In the genomic region with DNA sequence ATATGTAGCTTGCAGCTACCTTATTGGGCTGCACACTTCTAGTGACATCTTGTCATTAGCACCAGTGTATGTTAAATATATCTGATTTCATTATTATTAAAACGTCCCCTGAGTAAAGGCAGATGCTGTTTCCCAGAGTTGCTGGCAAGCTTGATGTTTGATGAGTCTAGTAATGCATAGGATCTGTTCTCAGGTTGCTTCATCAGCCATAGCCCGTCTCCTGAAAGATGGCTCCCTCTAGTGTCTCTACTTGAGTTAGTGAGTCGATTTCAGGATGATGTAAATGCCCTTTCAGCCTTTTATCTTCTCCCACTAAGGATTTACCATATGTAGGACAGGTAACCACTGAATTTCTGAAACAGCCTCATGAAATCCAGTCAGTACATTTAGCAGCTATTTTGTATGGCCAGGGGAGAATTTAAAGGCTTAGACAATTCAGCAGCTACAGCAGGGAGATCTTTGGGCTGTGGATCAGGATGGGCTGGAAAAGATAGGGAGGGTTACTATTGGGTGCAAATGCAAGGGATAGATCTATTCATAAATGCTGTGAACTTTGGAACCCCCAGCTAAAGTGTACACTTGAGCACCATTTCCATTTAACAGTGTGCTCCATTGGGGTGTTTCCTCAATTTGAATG, we compare ENCODE assay signal across 8 cellular contexts.
DNase-seq lines count a peak whose midpoint lies in the region; ATAC-seq and TF ChIP-seq lines count a peak whose summit lies in the region.

No MANE protein-coding gene starts in this region.

- no peak overlapping the region for H3K4me3 ChIP-seq in Loucy (ENCODE audit: low read length, poor library complexity, severe bottlenecking)
- H3K4me3 ChIP-seq in spleen = no peak overlapping the region
- no peak overlapping the region for H3K4me3 ChIP-seq in naive thymus-derived CD4-positive, alpha-beta T cell (ENCODE audit: low read length)

- H2AFZ ChIP-seq in Loucy (ENCODE audit: low read length) = no peak overlapping the region

- H3K4me1 Mint-ChIP-seq in naive thymus-derived CD4-positive, alpha-beta T cell = no peaks in the 10 kb centered on the region

- no peaks in the 10 kb centered on the region for H3K79me2 ChIP-seq in Loucy (ENCODE audit: insufficient read depth, low read length)

- no peak overlapping the region for H3K9ac ChIP-seq in Loucy (ENCODE audit: low read depth, low read length, poor library complexity, severe bottlenecking)

- ATAC-seq in GM21528 (IDR thresholded peaks at IDR 0.05; ENCODE audit: low FRiP score, unreplicated experiment) (peak; percentile 71), GM21515 (IDR thresholded peaks at IDR 0.05; ENCODE audit: unreplicated experiment) (no peak)
- ATAC-seq in naive thymus-derived CD4-positive, alpha-beta T cell = no peak

- H3K4me1 ChIP-seq in Loucy (ENCODE audit: insufficient read depth, low read length, poor library complexity, severe bottlenecking) (no peaks in the 10 kb centered on the region), spleen (no peaks in the 10 kb centered on the region)
- no peaks in the 10 kb centered on the region for H3K4me1 ChIP-seq in naive thymus-derived CD4-positive, alpha-beta T cell (ENCODE audit: control insufficient read depth in 2 of 2, insufficient read depth in 2 of 2, low read length in 2 of 2)

- no peak for TF ChIP-seq POLR2A in spleen (IDR thresholded peaks at IDR 0.05)

- H3K4me3 Mint-ChIP-seq in naive thymus-derived CD4-positive, alpha-beta T cell = no peak overlapping the region

- H3K9me3 Mint-ChIP-seq in naive thymus-derived CD4-positive, alpha-beta T cell = peaks cover 0 to 4% (median 0%) of the 10 kb centered on the region in 11 donors

- peak; percentile 66 for TF ChIP-seq CTCF in Loucy (conservative IDR thresholded peaks at IDR 0.05; ENCODE audit: low read length)
- TF ChIP-seq CTCF in spleen (IDR thresholded peaks at IDR 0.05 in 8 of 11, conservative IDR thresholded peaks at IDR 0.05 in 3 of 11) = peak in 6 of 11 experiments; percentile 17 to 48 (median 30)

- POLR2A ChIA-PET in naive thymus-derived CD4-positive, alpha-beta T cell (lab: Charles Lee) = no interaction called here

- no peak overlapping the region for H3K4me2 ChIP-seq in Loucy (ENCODE audit: low read depth, low read length, poor library complexity, severe bottlenecking)

- H3K27me3 Mint-ChIP-seq in naive thymus-derived CD4-positive, alpha-beta T cell = no peaks in the 10 kb centered on the region

- 2 to 9% (median 6%) methylated on average over 3 of the region's 3 CpGs for WGBS in spleen, 5 donors

- no peak overlapping the region for H3K27ac Mint-ChIP-seq in naive thymus-derived CD4-positive, alpha-beta T cell

- H3K36me3 ChIP-seq in Loucy (ENCODE audit: insufficient read depth, low read length) = no peaks in the 10 kb centered on the region
- no peaks in the 10 kb centered on the region for H3K36me3 ChIP-seq in spleen
- no peaks in the 10 kb centered on the region for H3K36me3 ChIP-seq in naive thymus-derived CD4-positive, alpha-beta T cell (ENCODE audit: control insufficient read depth in 2 of 3, insufficient read depth in 3 of 3, low read length in 3 of 3)

- no peaks in the 10 kb centered on the region for H4K20me1 ChIP-seq in Loucy (ENCODE audit: insufficient read depth, low read length, poor library complexity, severe bottlenecking)

- intact Hi-C loops in spleen (cut with DNase I; ENCODE audit: low total_unique reads) = no loop called here
- intact Hi-C loops in naive thymus-derived CD4-positive, alpha-beta T cell (cut with micrococcal nuclease) = no loop called here

- peak; percentile 69 for DNase-seq in DMS 273 treated with DMSO at 0.1 percent for 48 hours (lab: John Stamatoyannopoulos, UW)
- peak; percentile 55 for DNase-seq in RPMI8226
- DNase-seq in foreskin melanocyte = peak; percentile 28
- no peak for DNase-seq in spleen
- DNase-seq in naive thymus-derived CD4-positive, alpha-beta T cell = no peak

- no peak overlapping the region for H3K27ac ChIP-seq in spleen
- H3K27ac ChIP-seq in naive thymus-derived CD4-positive, alpha-beta T cell (ENCODE audit: low read depth, low read length) = no peak overlapping the region

- CTCF ChIA-PET in naive thymus-derived CD4-positive, alpha-beta T cell (lab: Charles Lee) = no interaction called here

- H3K9me3 ChIP-seq in Loucy (ENCODE audit: insufficient read depth, low read depth, low read length) (no peaks in the 10 kb centered on the region), spleen (no peaks in the 10 kb centered on the region)
- H3K9me3 ChIP-seq in naive thymus-derived CD4-positive, alpha-beta T cell (ENCODE audit: control insufficient read depth in 2 of 3, low read length in 3 of 3) = no peaks in the 10 kb centered on the region

- H3K36me3 Mint-ChIP-seq in naive thymus-derived CD4-positive, alpha-beta T cell = no peaks in the 10 kb centered on the region

- no peaks in the 10 kb centered on the region for H3F3A ChIP-seq in Loucy (ENCODE audit: low read depth)

- H3K27me3 ChIP-seq in Loucy (ENCODE audit: insufficient read depth, low read length, poor library complexity, severe bottlenecking) (no peaks in the 10 kb centered on the region), spleen (replicated peaks in 1 of 7) (no peaks in the 10 kb centered on the region)
- H3K27me3 ChIP-seq in naive thymus-derived CD4-positive, alpha-beta T cell (ENCODE audit: control insufficient read depth in 2 of 2, insufficient read depth in 2 of 2, low read length in 2 of 2) = no peaks in the 10 kb centered on the region

- H3K9me2 ChIP-seq in Loucy (replicated peaks; ENCODE audit: low read depth, low read length) = no peaks in the 10 kb centered on the region

Comparison
In these comparisons a context has a peak if more than half of its experiments do, and no peak if none do; other contexts are left out.
1. DNase-seq: peak in DMS 273 treated with DMSO at 0.1 percent for 48 hours (single experiment), RPMI8226 (single experiment) and foreskin melanocyte (single experiment); none in spleen (single experiment) and naive thymus-derived CD4-positive, alpha-beta T cell (0 of 9).